ENCODE assay signal across 9 cellular contexts in the genomic region with DNA sequence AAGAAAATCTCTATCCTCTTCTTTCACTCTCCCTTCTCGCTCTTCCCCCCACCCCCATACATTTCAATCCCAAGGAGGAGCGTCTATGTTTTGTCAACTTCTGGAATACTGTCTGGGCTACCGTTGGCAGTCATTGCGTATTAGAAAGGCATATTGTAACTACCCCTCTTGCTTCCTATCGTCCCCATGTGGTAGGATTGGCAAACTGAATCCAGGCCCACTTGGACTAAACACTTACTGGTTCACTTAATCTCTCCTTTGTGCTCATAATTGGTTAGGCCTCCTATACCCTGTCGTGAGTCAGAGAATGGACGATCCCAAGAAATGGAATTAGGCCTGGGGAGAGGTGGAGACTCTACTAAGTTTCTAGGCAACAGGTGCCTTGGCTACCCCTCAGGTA.
DNase-seq lines count a peak whose midpoint lies in the region; ATAC-seq and TF ChIP-seq lines count a peak whose summit lies in the region.
"Had no signal": no experiment of that assay in that cellular context is flagged by ENCODE, and none has a peak within 500 bp of the region (broad histone marks: within the 10 kb centered on the region; RNA-seq: fewer than 3 reads in every experiment).

No MANE protein-coding gene starts in this region.

- no peaks in the 10 kb centered on the region for H3K27me3 ChIP-seq in parathyroid adenoma (ENCODE audit: control insufficient read depth, insufficient read depth, low read length)

- H3K36me3 ChIP-seq in parathyroid adenoma (ENCODE audit: control insufficient read depth, insufficient read depth, low read length): no peaks in the 10 kb centered on the region

- intact Hi-C loops in activated CD4-positive, alpha-beta T cell treated with anti-CD3 and anti-CD28 coated beads, Interleukin-2, amount 10 ng/mL, durations not matched to agents 24 days and 14 days (cut with micrococcal nuclease): no loop called here

- H3K27ac ChIP-seq in VCaP (no peak overlapping the region), parathyroid adenoma (no peak overlapping the region)

- H3K4me3 Mint-ChIP-seq in activated CD4-positive, alpha-beta T cell treated with anti-CD3 and anti-CD28 coated beads, Interleukin-2, amount 10 ng/mL, durations not matched to agents 24 days and 14 days: no peak overlapping the region
- H3K4me3 Mint-ChIP-seq: natural killer cell treated with Interleukin-12 subunit alpha and Interleukin-12 subunit beta and Interleukin-15 and Interleukin-18, amount 100 ng/mL, for 72 hours had no signal

- no peak overlapping the region for H3K9ac ChIP-seq in parathyroid adenoma

- H3K4me2 ChIP-seq in parathyroid adenoma (ENCODE audit: low read length): no peak overlapping the region

- no peaks in the 10 kb centered on the region for H3K36me3 Mint-ChIP-seq in activated CD4-positive, alpha-beta T cell treated with anti-CD3 and anti-CD28 coated beads, Interleukin-2, amount 10 ng/mL, durations not matched to agents 24 days and 14 days (ENCODE audit: low read depth)

- no peaks in the 10 kb centered on the region for H3K79me2 ChIP-seq in parathyroid adenoma

- H3K9me3 Mint-ChIP-seq in activated CD4-positive, alpha-beta T cell treated with anti-CD3 and anti-CD28 coated beads, Interleukin-2, amount 10 ng/mL, durations not matched to agents 24 days and 14 days: no peaks in the 10 kb centered on the region
- H3K9me3 Mint-ChIP-seq: natural killer cell treated with Interleukin-12 subunit alpha and Interleukin-12 subunit beta and Interleukin-15 and Interleukin-18, amount 100 ng/mL, for 72 hours had no signal

- H3K27me3 Mint-ChIP-seq in activated CD4-positive, alpha-beta T cell treated with anti-CD3 and anti-CD28 coated beads, Interleukin-2, amount 10 ng/mL, durations not matched to agents 24 days and 14 days: peaks cover 49% of the 10 kb centered on the region

- no peaks in the 10 kb centered on the region for H3K4me1 ChIP-seq in parathyroid adenoma

- H3K4me1 Mint-ChIP-seq in activated CD4-positive, alpha-beta T cell treated with anti-CD3 and anti-CD28 coated beads, Interleukin-2, amount 10 ng/mL, durations not matched to agents 24 days and 14 days: no peaks in the 10 kb centered on the region

- H3K4me3 ChIP-seq in parathyroid adenoma (ENCODE audit: low read depth, low read length): no peak overlapping the region

- no peaks in the 10 kb centered on the region for H3K9me3 ChIP-seq in parathyroid adenoma (ENCODE audit: control insufficient read depth, low read length)

- H3K27ac Mint-ChIP-seq in activated CD4-positive, alpha-beta T cell treated with anti-CD3 and anti-CD28 coated beads, Interleukin-2, amount 10 ng/mL, durations not matched to agents 24 days and 14 days: no peak overlapping the region
- H3K27ac Mint-ChIP-seq: natural killer cell treated with Interleukin-12 subunit alpha and Interleukin-12 subunit beta and Interleukin-15 and Interleukin-18, amount 100 ng/mL, for 72 hours had no signal

- no peak for ATAC-seq in HG03520 (IDR thresholded peaks at IDR 0.05; ENCODE audit: unreplicated experiment)
- ATAC-seq: natural killer cell treated with Interleukin-12 subunit alpha and Interleukin-12 subunit beta and Interleukin-15 and Interleukin-18, amount 100 ng/mL, for 72 hours had no signal

- TF ChIP-seq CTCF in VCaP (conservative IDR thresholded peaks at IDR 0.05): peak; percentile 67
- peak; percentile 24 for TF ChIP-seq CTCF in parathyroid adenoma (IDR thresholded peaks at IDR 0.05)

- H2AFZ ChIP-seq in parathyroid adenoma: no peak overlapping the region

- peak; percentile 71 for DNase-seq in activated CD4-positive, alpha-beta T cell treated with anti-CD3 and anti-CD28 coated beads, Interleukin-2, amount 10 ng/mL, durations not matched to agents 24 days and 14 days
- DNase-seq in activated CD4-positive, alpha-beta T cell treated with anti-CD3 and anti-CD28 coated beads for 1 hour: no peak
- DNase-seq in HUDEP-2 (lab: John Stamatoyannopoulos, UW; ENCODE audit: unreplicated experiment in 76 of 76): peak in 58 of 76 experiments; percentile 3 to 75 (median 40)
- DNase-seq in mesenteric fat pad (ENCODE audit: low spot score): no peak
- no peak for DNase-seq in stimulated activated naive CD4-positive, alpha-beta T cell (lab: John Stamatoyannopoulos, UW)

Comparison
In these comparisons a context has a peak if more than half of its experiments do, and no peak if none do; other contexts are left out.
1. DNase-seq: peak in activated CD4-positive, alpha-beta T cell treated with anti-CD3 and anti-CD28 coated beads, Interleukin-2, amount 10 ng/mL, durations not matched to agents 24 days and 14 days (single experiment) and HUDEP-2 (58 of 76); none in activated CD4-positive, alpha-beta T cell treated with anti-CD3 and anti-CD28 coated beads for 1 hour (single experiment), mesenteric fat pad (single experiment) and stimulated activated naive CD4-positive, alpha-beta T cell (0 of 6).